Comparison of ENCODE assay signal across 20 cellular contexts in the genomic region with DNA sequence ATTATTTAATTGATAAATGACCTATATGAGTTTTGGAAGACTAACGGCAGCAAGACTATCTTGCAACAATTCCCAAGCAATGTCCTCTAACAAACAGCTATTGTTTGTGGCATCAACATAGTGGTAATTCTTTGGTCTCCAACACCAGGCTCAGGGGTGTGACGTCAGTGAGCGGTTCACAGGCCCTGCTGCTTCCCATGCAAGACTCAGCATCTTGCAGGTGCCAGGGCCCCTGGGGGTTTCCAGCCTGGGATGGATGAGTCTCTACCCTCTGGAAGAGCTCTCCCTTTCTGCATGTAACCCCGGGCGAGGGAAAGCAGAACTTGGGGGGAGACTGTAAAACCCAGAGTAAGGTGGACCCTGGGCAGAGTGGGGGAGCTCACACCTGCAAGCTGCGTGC.
"Had no signal": no experiment of that assay in that cellular context is flagged by ENCODE, and none has a peak within 500 bp of the region (broad histone marks: within the 10 kb centered on the region; RNA-seq: fewer than 3 reads in every experiment).

No MANE protein-coding gene starts in this region.

- H3K9me3 ChIP-seq: ascending aorta, gastrocnemius medialis, lower lobe of right lung, mucosa of descending colon, pancreas, thyroid gland, vagina had no signal

- H3K4me1 ChIP-seq: ascending aorta, gastrocnemius medialis, lower lobe of right lung, thyroid gland had no signal

- H3K4me1 Mint-ChIP-seq: activated naive CD8-positive, alpha-beta T cell treated with anti-CD3 and anti-CD28 coated beads, Interleukin-2, amount 50 U/mL, for 24 hours had no signal

- H3K27ac Mint-ChIP-seq: activated naive CD8-positive, alpha-beta T cell treated with anti-CD3 and anti-CD28 coated beads, Interleukin-2, amount 50 U/mL, for 24 hours; activated T-helper 1 cell treated with anti-CD3 and anti-CD28 coated beads, Interleukin-12 subunit alpha, Interleukin-12 subunit beta, Interleukin-2, Interleukin-4 antibody, amounts not matched to agents 30 ng/mL and 10 ng/mL and 1 ng/mL, durations not matched to agents 14 hours and 24 hours and 36 hours; naive thymus-derived CD8-positive, alpha-beta T cell had no signal

- FAIRE-seq: colon, endothelial cell of umbilical vein, pancreas had no signal

- H3K4me3 Mint-ChIP-seq: activated naive CD8-positive, alpha-beta T cell treated with anti-CD3 and anti-CD28 coated beads, Interleukin-2, amount 50 U/mL, for 24 hours; activated T-helper 1 cell treated with anti-CD3 and anti-CD28 coated beads, Interleukin-12 subunit alpha, Interleukin-12 subunit beta, Interleukin-2, Interleukin-4 antibody, amounts not matched to agents 30 ng/mL and 10 ng/mL and 1 ng/mL, durations not matched to agents 14 hours and 24 hours and 36 hours had no signal

- H3K27me3 ChIP-seq: pancreas, thyroid gland, vagina had no signal

- H3K4me3 ChIP-seq: mucosa of descending colon had no signal

- H3K36me3 ChIP-seq: ascending aorta, cardiac muscle cell, gastrocnemius medialis, lower lobe of right lung, pancreas, stomach, thyroid gland, vagina had no signal

- H3K27ac ChIP-seq: ascending aorta, cardiac muscle cell, gastrocnemius medialis, lower lobe of right lung, pancreas, skin epidermis, stomach, thyroid gland, vagina, VCaP had no signal

- ATAC-seq: activated naive CD8-positive, alpha-beta T cell treated with anti-CD3 and anti-CD28 coated beads, Interleukin-2, amount 50 U/mL, for 24 hours; gastrocnemius medialis; lower lobe of right lung; mucosa of descending colon; naive thymus-derived CD8-positive, alpha-beta T cell; pancreas had no signal

- DNase-seq: activated CD4-positive, alpha-beta T cell treated with anti-CD3 and anti-CD28 coated beads for 4 hours; activated naive CD4-positive, alpha-beta T cell; activated naive CD8-positive, alpha-beta T cell treated with anti-CD3 and anti-CD28 coated beads, Interleukin-2, amount 50 U/mL, for 24 hours; gastrocnemius medialis; lower lobe of right lung; mucosa of descending colon; naive thymus-derived CD8-positive, alpha-beta T cell; pancreas; retina; stomach; T1000; thyroid gland had no signal
